Comparison of ENCODE assay signal across 25 cellular contexts in genomic region chr11:134609361-134610115, GRCh38.
"Had no signal": no experiment of that assay in that cellular context is flagged by ENCODE, and none has a peak within 500 bp of the region (broad histone marks: within the 10 kb centered on the region; RNA-seq: fewer than 3 reads in every experiment).

No MANE protein-coding gene starts in this region.

- H3K36me3 Mint-ChIP-seq: activated naive CD4-positive, alpha-beta T cell treated with anti-CD3 and anti-CD28 coated beads, Interleukin-2, amount 50 U/mL, for 72 hours; brain; stimulated activated effector memory CD8-positive, alpha-beta T cell treated with anti-CD3 and anti-CD28 coated beads, Interleukin-12 subunit alpha, Interleukin-12 subunit beta, amount 100 ng/mL, for 72 hours had no signal

- H3K4me3 ChIP-seq: hepatocyte, right lobe of liver, skin epidermis, suprapubic skin, transverse colon, uterus had no signal

- ATAC-seq: activated naive CD4-positive, alpha-beta T cell treated with anti-CD3 and anti-CD28 coated beads, Interleukin-2, amount 50 U/mL, for 72 hours; activated T-helper 17 cell treated with anti-CD3 and anti-CD28 coated beads, Interleukin-2, amount 50 U/mL, for 72 hours; natural killer cell treated with Interleukin-12 subunit alpha and Interleukin-12 subunit beta and Interleukin-15 and Interleukin-18, amount 100 ng/mL, for 72 hours; right lobe of liver; stimulated activated effector memory CD8-positive, alpha-beta T cell treated with anti-CD3 and anti-CD28 coated beads, Interleukin-12 subunit alpha, Interleukin-12 subunit beta, amount 100 ng/mL, for 72 hours; stimulated activated naive CD8-positive, alpha-beta T cell treated with anti-CD3 and anti-CD28 coated beads, Interleukin-15, amount 100 ng/mL, for 72 hours had no signal

- H3K79me2 ChIP-seq: hepatocyte, parathyroid adenoma had no signal

- H3K4me3 Mint-ChIP-seq: activated T-cell treated with anti-CD3 and anti-CD28 coated beads, Interleukin-2, amount 50 U/mL, for 24 hours; activated T-helper 17 cell treated with anti-CD3 and anti-CD28 coated beads, Interleukin-2, amount 50 U/mL, for 72 hours; brain; natural killer cell treated with Interleukin-12 subunit alpha and Interleukin-12 subunit beta and Interleukin-15 and Interleukin-18, amount 100 ng/mL, for 72 hours; stimulated activated effector memory CD8-positive, alpha-beta T cell treated with anti-CD3 and anti-CD28 coated beads, Interleukin-12 subunit alpha, Interleukin-12 subunit beta, amount 100 ng/mL, for 72 hours; stimulated activated naive CD8-positive, alpha-beta T cell treated with anti-CD3 and anti-CD28 coated beads, Interleukin-15, amount 100 ng/mL, for 72 hours; T-helper 2 cell treated with Interferon-gamma antibody and Interleukin-4, amounts not matched to agents 5 μg/mL and 100 μg/mL, for 36 hours had no signal

- H3K4me1 Mint-ChIP-seq: activated T-helper 17 cell treated with anti-CD3 and anti-CD28 coated beads, Interleukin-2, amount 50 U/mL, for 72 hours; brain; stimulated activated effector memory CD8-positive, alpha-beta T cell treated with anti-CD3 and anti-CD28 coated beads, Interleukin-12 subunit alpha, Interleukin-12 subunit beta, amount 100 ng/mL, for 72 hours; stimulated activated naive CD8-positive, alpha-beta T cell treated with anti-CD3 and anti-CD28 coated beads, Interleukin-15, amount 100 ng/mL, for 72 hours had no signal

- H3K27me3 ChIP-seq: hepatocyte, right lobe of liver, transverse colon, uterus had no signal

- H3K4me1 ChIP-seq: parathyroid adenoma, right lobe of liver, suprapubic skin, transverse colon, uterus had no signal

- H3K4me2 ChIP-seq: hepatocyte had no signal

- H2AFZ ChIP-seq: hepatocyte, parathyroid adenoma had no signal

- H3K36me3 ChIP-seq: right lobe of liver, suprapubic skin, transverse colon, uterus had no signal

- H3K27ac ChIP-seq: hepatocyte, parathyroid adenoma, right lobe of liver, skin epidermis, suprapubic skin, transverse colon, uterus had no signal

- H3K9me3 ChIP-seq: right lobe of liver, suprapubic skin, transverse colon, uterus had no signal

- H3K27ac Mint-ChIP-seq: activated naive CD4-positive, alpha-beta T cell treated with anti-CD3 and anti-CD28 coated beads, Interleukin-2, amount 50 U/mL, for 72 hours; activated T-cell treated with anti-CD3 and anti-CD28 coated beads, Interleukin-2, amount 50 U/mL, for 24 hours; activated T-helper 17 cell treated with anti-CD3 and anti-CD28 coated beads, Interleukin-2, amount 50 U/mL, for 72 hours; natural killer cell treated with Interleukin-12 subunit alpha and Interleukin-12 subunit beta and Interleukin-15 and Interleukin-18, amount 100 ng/mL, for 72 hours; stimulated activated effector memory CD8-positive, alpha-beta T cell treated with anti-CD3 and anti-CD28 coated beads, Interleukin-12 subunit alpha, Interleukin-12 subunit beta, amount 100 ng/mL, for 72 hours; stimulated activated naive CD8-positive, alpha-beta T cell treated with anti-CD3 and anti-CD28 coated beads, Interleukin-15, amount 100 ng/mL, for 72 hours; T-helper 2 cell treated with Interferon-gamma antibody and Interleukin-4, amounts not matched to agents 5 μg/mL and 100 μg/mL, for 36 hours had no signal

- DNase-seq: activated CD4-positive, alpha-beta T cell treated with anti-CD3 and anti-CD28 coated beads for 1 hour; activated CD4-positive, alpha-beta T cell treated with anti-CD3 and anti-CD28 coated beads, Interleukin-2, amount 50 U/mL, for 4 hours; activated CD8-positive, alpha-beta memory T cell treated with anti-CD3 and anti-CD28 coated beads for 24 hours; activated CD8-positive, alpha-beta memory T cell treated with anti-CD3 and anti-CD28 coated beads, Interleukin-2, amount 50 U/mL, for 4 hours; activated T-cell treated with anti-CD3 and anti-CD28 coated beads, Interleukin-2, amount 50 U/mL, for 24 hours; aorta; caudate nucleus; dermis blood vessel endothelial cell; effector memory CD4-positive, alpha-beta T cell; glutamatergic neuron; right lobe of liver; stimulated activated CD4-positive, alpha-beta T cell treated with anti-CD3 and anti-CD28 coated beads, Interleukin-1b, Interleukin-23, amount 100 ng/mL, for 48 hours; stimulated activated naive CD8-positive, alpha-beta T cell treated with anti-CD3 and anti-CD28 coated beads, Interleukin-15, amount 100 ng/mL, for 72 hours; transverse colon; uterus had no signal

- H3K9me3 Mint-ChIP-seq: activated T-cell treated with anti-CD3 and anti-CD28 coated beads, Interleukin-2, amount 50 U/mL, for 24 hours; activated T-helper 17 cell treated with anti-CD3 and anti-CD28 coated beads, Interleukin-2, amount 50 U/mL, for 72 hours; natural killer cell treated with Interleukin-12 subunit alpha and Interleukin-12 subunit beta and Interleukin-15 and Interleukin-18, amount 100 ng/mL, for 72 hours; stimulated activated effector memory CD8-positive, alpha-beta T cell treated with anti-CD3 and anti-CD28 coated beads, Interleukin-12 subunit alpha, Interleukin-12 subunit beta, amount 100 ng/mL, for 72 hours; stimulated activated naive CD8-positive, alpha-beta T cell treated with anti-CD3 and anti-CD28 coated beads, Interleukin-15, amount 100 ng/mL, for 72 hours; T-helper 2 cell treated with Interferon-gamma antibody and Interleukin-4, amounts not matched to agents 5 μg/mL and 100 μg/mL, for 36 hours had no signal
